In genomic region chr5:172647341-172648007, GRCh38 we compare ENCODE assay signal across 20 cellular contexts. TPM values are rescaled to one million over a fixed set of nuclear protein-coding genes. Genes with fewer than 3 reads are reported as not detected.
DNase-seq lines count a peak whose midpoint lies in the region; ATAC-seq and TF ChIP-seq lines count a peak whose summit lies in the region.
"Had no signal": no experiment of that assay in that cellular context is flagged by ENCODE, and none has a peak within 500 bp of the region (broad histone marks: within the 10 kb centered on the region; RNA-seq: fewer than 3 reads in every experiment).

No MANE protein-coding gene starts in this region.

- H3K36me3 ChIP-seq in HEK293 (ENCODE audit: control insufficient read depth in 2 of 2, insufficient read depth in 1 of 2, low read length in 2 of 2) (no peaks in the 10 kb centered on the region), stomach (no peaks in the 10 kb centered on the region)
- H3K36me3 ChIP-seq: upper lobe of right lung had no signal

- no peak for TF ChIP-seq POLR2A in stomach (IDR thresholded peaks at IDR 0.05)

- no peak for DNase-seq in coronary artery (ENCODE audit: low spot score)
- DNase-seq in left colon: peak in 1 of 2 donors; percentile 44
- DNase-seq in stomach: no peak
- no peak for DNase-seq in NCI-H2107 (lab: John Stamatoyannopoulos, UW)
- DNase-seq in GM19238 (ENCODE audit: insufficient read length, low spot score): no peak
- DNase-seq: activated CD4-positive, alpha-beta memory T cell treated with anti-CD3 and anti-CD28 coated beads, Interleukin-2, amount 10 ng/mL, durations not matched to agents 7 days and 5 days; activated T-cell treated with anti-CD3 and anti-CD28 coated beads, Interleukin-2, amount 50 U/mL, for 4 hours; CD8-positive, alpha-beta memory T cell; DND-41; erythroblast; GOT3; immature natural killer cell; NCI-H1694; SHP77 treated with DMSO at 0.1 percent for 48 hours had no signal

- H3K27ac ChIP-seq in HEK293 (ENCODE audit: extremely low read depth, low read depth, low read length) (no peak overlapping the region), coronary artery (peak overlapping the region; percentile 42 to 89), stomach (peak overlapping the region in 4 of 5 donors; percentile 50 to 62 (median 56))
- H3K27ac ChIP-seq: WERI-Rb-1 had no signal

- H3K4me3 ChIP-seq in HEK293 (ENCODE audit: low read depth, low read length) (peak overlapping the region; percentile 7; the same call in 1 of the 2 replicates), coronary artery (no peak overlapping the region), stomach (no peak overlapping the region)
- H3K4me3 ChIP-seq: upper lobe of right lung had no signal

- 59 to 82% (median 71%) methylated on average over 5 to 11 of the region's 11 CpGs for WGBS in stomach, 5 donors

- no peaks in the 10 kb centered on the region for H3K27me3 ChIP-seq in stomach

- TF ChIP-seq CTCF in HEK293 (tag by site-specific recombination; IDR thresholded peaks at IDR 0.05): no peak
- TF ChIP-seq CTCF in coronary artery (IDR thresholded peaks at IDR 0.05): no peak
- no peak for TF ChIP-seq CTCF in stomach (IDR thresholded peaks at IDR 0.05)

- CTCF ChIA-PET in HEK293 (lab: Yijun Ruan, JAX): interaction anchor here (0.6 to 2.5 kb wide), 9 partner anchors 12 to 1946 kb away, joined by 3 to 12 read pairs (median 3); no protein-coding TSS in a partner anchor

- intact Hi-C loops in left colon (cut with DNase I, micrococcal nuclease) (loop anchor here in 1 of 2 donors (10.0 kb wide), 2 partner anchors 47 to 83 kb away; no protein-coding TSS in a partner anchor), stomach (cut with DNase I; ENCODE audit: low total_unique reads) (no loop called here)

- peaks cover 7% of the 10 kb centered on the region for H3K4me1 ChIP-seq in HEK293 (ENCODE audit: control insufficient read depth, insufficient read depth, low read length)
- H3K4me1 ChIP-seq in stomach: peaks cover 8 to 71% (median 32%) of the 10 kb centered on the region in 4 donors

- peak; percentile 25 for ATAC-seq in left colon
- ATAC-seq in HG02678 (IDR thresholded peaks at IDR 0.05; ENCODE audit: unreplicated experiment): no peak
- no peak for ATAC-seq in GM19452 (IDR thresholded peaks at IDR 0.05; ENCODE audit: unreplicated experiment)
- ATAC-seq: activated T-cell treated with anti-CD3 and anti-CD28 coated beads, Interleukin-2, amount 50 U/mL, for 4 hours; stimulated activated memory B cell treated with anti-CD40 and anti-IgM and Interleukin-4, amounts not matched to agents 10 μg/mL and 1 μg/mL and 100 μg/mL, for 72 hours had no signal

- POLR2A ChIA-PET in HEK293 (lab: Yijun Ruan, JAX): interaction anchor here (0.9 to 2.0 kb wide), 3 partner anchors 13 to 124 kb away, joined by 5 to 11 read pairs (median 7); partner anchors contain the start of gene DUSP1

- TF ChIP-seq EP300 in stomach (IDR thresholded peaks at IDR 0.05): no peak

- H3K9me3 ChIP-seq in HEK293 (ENCODE audit: control insufficient read depth, insufficient read depth, low read depth, low read length) (no peaks in the 10 kb centered on the region), stomach (no peaks in the 10 kb centered on the region)
- H3K9me3 ChIP-seq: upper lobe of right lung had no signal

TF ChIP-seq in HEK293, 187 proteins besides CTCF, POLR2A, EP300 and RAD21:
- TF ChIP-seq ZNF707 (tag by site-specific recombination; IDR thresholded peaks at IDR 0.05): no peak
- TF ChIP-seq ZNF366 (tag by site-specific recombination; conservative IDR thresholded peaks at IDR 0.05): no peak
- no peak for TF ChIP-seq ZNF140 (tag by site-specific recombination; IDR thresholded peaks at IDR 0.05)
- TF ChIP-seq ZNF544 (tag by site-specific recombination; IDR thresholded peaks at IDR 0.05): no peak
- TF ChIP-seq ZNF843 (tag by site-specific recombination; IDR thresholded peaks at IDR 0.05): no peak
- no peak for TF ChIP-seq WT1 (tag by site-specific recombination; IDR thresholded peaks at IDR 0.05)
- no peak for TF ChIP-seq ZBTB7A (tag by site-specific recombination; IDR thresholded peaks at IDR 0.05; ENCODE audit: low read depth)
- no peak for TF ChIP-seq ZNF404 (tag by site-specific recombination; IDR thresholded peaks at IDR 0.05)
- TF ChIP-seq ZSCAN30 (tag by site-specific recombination; IDR thresholded peaks at IDR 0.05): no peak
- TF ChIP-seq ZNF677 (tag by site-specific recombination; IDR thresholded peaks at IDR 0.05): no peak

RNA-seq across cellular contexts. Expression of gene NEURL1B, which starts 6.4 kb away (rescaled TPM):
- total RNA-seq in left colon (10 to 100 TPM; 60.5 to 90.8 TPM), stomach (10 to 100 TPM in 4 of 5 donors, 1 to 10 TPM in 1; 9.1 to 60.3 (median 17.4) TPM)
- polyA plus RNA-seq in stomach: 1 to 10 TPM; 2.7 to 7.3 (median 4.2) TPM
- polyA plus RNA-seq: CD8-positive, alpha-beta memory T cell had no signal
